Comparison of ENCODE assay signal across 12 cellular contexts in genomic region chr6:3363296-3364025, GRCh38.
DNase-seq lines count a peak whose midpoint lies in the region; ATAC-seq and TF ChIP-seq lines count a peak whose summit lies in the region.
"Had no signal": no experiment of that assay in that cellular context is flagged by ENCODE, and none has a peak within 500 bp of the region (broad histone marks: within the 10 kb centered on the region; RNA-seq: fewer than 3 reads in every experiment).

No MANE protein-coding gene starts in this region.

- no peak overlapping the region for H3K4me3 Mint-ChIP-seq in activated naive CD8-positive, alpha-beta T cell treated with anti-CD3 and anti-CD28 coated beads, Interleukin-2, amount 50 U/mL, for 24 hours
- H3K4me3 Mint-ChIP-seq in activated naive CD8-positive, alpha-beta T cell treated with anti-CD3 and anti-CD28 coated beads for 36 hours = no peak overlapping the region
- H3K4me3 Mint-ChIP-seq: activated CD8-positive, alpha-beta T cell treated with anti-CD3 and anti-CD28 coated beads, Interleukin-2, amount 10 ng/mL, durations not matched to agents 7 days and 5 days; activated naive CD8-positive, alpha-beta T cell had no signal

- intact Hi-C loops in PC-9 (cut with micrococcal nuclease; ENCODE audit: unreplicated experiment) = loop anchor here (1.0 to 2.0 kb wide), 2 partner anchors 15 to 27 kb away; no protein-coding TSS in a partner anchor
- intact Hi-C loops in transverse colon (cut with DNase I; ENCODE audit: low total_unique reads) = no loop called here

- H2AFZ ChIP-seq in PC-9 = no peak overlapping the region

- H3K27ac Mint-ChIP-seq in activated naive CD8-positive, alpha-beta T cell treated with anti-CD3 and anti-CD28 coated beads, Interleukin-2, amount 50 U/mL, for 24 hours = no peak overlapping the region
- H3K27ac Mint-ChIP-seq in activated naive CD8-positive, alpha-beta T cell treated with anti-CD3 and anti-CD28 coated beads for 36 hours = no peak overlapping the region
- H3K27ac Mint-ChIP-seq: activated CD8-positive, alpha-beta T cell treated with anti-CD3 and anti-CD28 coated beads, Interleukin-2, amount 10 ng/mL, durations not matched to agents 7 days and 5 days; activated naive CD8-positive, alpha-beta T cell had no signal

- H3K79me2 ChIP-seq in PC-9 (ENCODE audit: low read depth) = no peaks in the 10 kb centered on the region; the same call in 1 of the 2 replicates

- H3K27me3 Mint-ChIP-seq in activated naive CD8-positive, alpha-beta T cell treated with anti-CD3 and anti-CD28 coated beads, Interleukin-2, amount 50 U/mL, for 24 hours = no peaks in the 10 kb centered on the region
- no peaks in the 10 kb centered on the region for H3K27me3 Mint-ChIP-seq in activated naive CD8-positive, alpha-beta T cell treated with anti-CD3 and anti-CD28 coated beads for 36 hours
- H3K27me3 Mint-ChIP-seq: activated naive CD8-positive, alpha-beta T cell had no signal

- no peaks in the 10 kb centered on the region for H3K4me1 Mint-ChIP-seq in activated naive CD8-positive, alpha-beta T cell treated with anti-CD3 and anti-CD28 coated beads, Interleukin-2, amount 50 U/mL, for 24 hours
- no peaks in the 10 kb centered on the region for H3K4me1 Mint-ChIP-seq in activated naive CD8-positive, alpha-beta T cell treated with anti-CD3 and anti-CD28 coated beads for 36 hours

- BruUV-seq in PC-9 (replicated peaks; lab: Mats Ljungman, UMichigan) = no TSS peak

- no peaks in the 10 kb centered on the region for H3K36me3 ChIP-seq in PC-9 (ENCODE audit: low read depth)
- H3K36me3 ChIP-seq in transverse colon = no peaks in the 10 kb centered on the region

- H3K4me1 ChIP-seq in PC-9 (replicated peaks; ENCODE audit: insufficient read depth) = peaks cover 33% of the 10 kb centered on the region
- H3K4me1 ChIP-seq in transverse colon = peaks cover 4 to 37% (median 20%) of the 10 kb centered on the region in 4 donors

- DNase-seq in activated naive CD8-positive, alpha-beta T cell treated with anti-CD3 and anti-CD28 coated beads, Interleukin-2, amount 50 U/mL, for 24 hours = no peak
- no peak for DNase-seq in activated naive CD8-positive, alpha-beta T cell treated with anti-CD3 and anti-CD28 coated beads for 36 hours
- DNase-seq in PC-9 (peak; percentile 90 to 93), iPS-NIHi11 (ENCODE audit: low spot score) (peak; percentile 56), transverse colon (peak; percentile 89), midbrain (lab: John Stamatoyannopoulos, UW) (no peak), OCI-M2 (lab: John Stamatoyannopoulos, UW; ENCODE audit: unreplicated experiment) (no peak), islet precursor cell (no peak)
- DNase-seq: activated CD8-positive, alpha-beta T cell treated with anti-CD3 and anti-CD28 coated beads, Interleukin-2, amount 10 ng/mL, durations not matched to agents 7 days and 5 days; NCI-H1694 treated with DMSO at 0.1 percent for 48 hours; occipital lobe had no signal

- peak overlapping the region; percentile 65 for H3K4me2 ChIP-seq in PC-9

- H3K4me3 ChIP-seq in PC-9 (peak overlapping the region; percentile 16; the same call in 1 of the 2 replicates), transverse colon (no peak overlapping the region)

- peak overlapping the region; percentile 71 for H3K27ac ChIP-seq in PC-9
- peak overlapping the region; percentile 60 to 83 (median 80) for H3K27ac ChIP-seq in transverse colon

- TF ChIP-seq CTCF in PC-9 (conservative IDR thresholded peaks at IDR 0.05) (no peak), transverse colon (IDR thresholded peaks at IDR 0.05) (no peak)

- no peaks in the 10 kb centered on the region for H4K20me1 ChIP-seq in PC-9 (ENCODE audit: insufficient read depth)

- WGBS in transverse colon (ENCODE audit: low coverage in 1 of 2), 2 donors = 44 to 60% methylated on average over 1 to 10 of the region's 10 CpGs

- H3F3A ChIP-seq in PC-9 (ENCODE audit: insufficient read depth, low read depth) = peaks cover 6% of the 10 kb centered on the region; the same call in 1 of the 2 replicates

- CTCF ChIA-PET in PC-9 (lab: Charles Lee) = no interaction called here

- in situ Hi-C loops in transverse colon (cut with MboI; ENCODE audit: low pct_ligation_motif_present in 1 of 4, low pct_unique_long_range_greater_than_20kb in 1 of 4, low sequenced_read_pairs in 3 of 4) = no loop called here

- POLR2A ChIA-PET in PC-9 (lab: Charles Lee; ENCODE audit: unreplicated experiment) = no interaction called here

- peak; percentile 26 for TF ChIP-seq POLR2A in transverse colon (IDR thresholded peaks at IDR 0.05)

- no peaks in the 10 kb centered on the region for H3K27me3 ChIP-seq in PC-9 (ENCODE audit: insufficient read depth, low read depth)
- no peaks in the 10 kb centered on the region for H3K27me3 ChIP-seq in transverse colon

- no peak for TF ChIP-seq EP300 in transverse colon (IDR thresholded peaks at IDR 0.05; ENCODE audit: low read depth)

- H3K9me3 ChIP-seq in PC-9 (ENCODE audit: insufficient read depth, low read depth) (no peaks in the 10 kb centered on the region), transverse colon (no peaks in the 10 kb centered on the region)

- peak; percentile 37 for ATAC-seq in activated naive CD8-positive, alpha-beta T cell treated with anti-CD3 and anti-CD28 coated beads, Interleukin-2, amount 50 U/mL, for 24 hours
- ATAC-seq: activated CD8-positive, alpha-beta T cell treated with anti-CD3 and anti-CD28 coated beads, Interleukin-2, amount 10 ng/mL, durations not matched to agents 7 days and 5 days had no signal

- no peaks in the 10 kb centered on the region for H3K9me2 ChIP-seq in PC-9 (ENCODE audit: insufficient read depth)

- H3K9me3 Mint-ChIP-seq in activated naive CD8-positive, alpha-beta T cell treated with anti-CD3 and anti-CD28 coated beads, Interleukin-2, amount 50 U/mL, for 24 hours = no peaks in the 10 kb centered on the region
- no peaks in the 10 kb centered on the region for H3K9me3 Mint-ChIP-seq in activated naive CD8-positive, alpha-beta T cell treated with anti-CD3 and anti-CD28 coated beads for 36 hours

- H3K36me3 Mint-ChIP-seq in activated naive CD8-positive, alpha-beta T cell treated with anti-CD3 and anti-CD28 coated beads, Interleukin-2, amount 50 U/mL, for 24 hours (ENCODE audit: low read depth) = no peaks in the 10 kb centered on the region
- no peaks in the 10 kb centered on the region for H3K36me3 Mint-ChIP-seq in activated naive CD8-positive, alpha-beta T cell treated with anti-CD3 and anti-CD28 coated beads for 36 hours

Comparison
In these comparisons a context has a peak if more than half of its experiments do, and no peak if none do; other contexts are left out.
1. DNase-seq: peak in PC-9 (2 of 2), iPS-NIHi11 (single experiment) and transverse colon (single experiment); none in activated naive CD8-positive, alpha-beta T cell treated with anti-CD3 and anti-CD28 coated beads, Interleukin-2, amount 50 U/mL, for 24 hours (single experiment), activated naive CD8-positive, alpha-beta T cell treated with anti-CD3 and anti-CD28 coated beads for 36 hours (single experiment), midbrain (single experiment), OCI-M2 (single experiment) and islet precursor cell (single experiment).